Comparison of ENCODE assay signal across 9 cellular contexts in the genomic region with DNA sequence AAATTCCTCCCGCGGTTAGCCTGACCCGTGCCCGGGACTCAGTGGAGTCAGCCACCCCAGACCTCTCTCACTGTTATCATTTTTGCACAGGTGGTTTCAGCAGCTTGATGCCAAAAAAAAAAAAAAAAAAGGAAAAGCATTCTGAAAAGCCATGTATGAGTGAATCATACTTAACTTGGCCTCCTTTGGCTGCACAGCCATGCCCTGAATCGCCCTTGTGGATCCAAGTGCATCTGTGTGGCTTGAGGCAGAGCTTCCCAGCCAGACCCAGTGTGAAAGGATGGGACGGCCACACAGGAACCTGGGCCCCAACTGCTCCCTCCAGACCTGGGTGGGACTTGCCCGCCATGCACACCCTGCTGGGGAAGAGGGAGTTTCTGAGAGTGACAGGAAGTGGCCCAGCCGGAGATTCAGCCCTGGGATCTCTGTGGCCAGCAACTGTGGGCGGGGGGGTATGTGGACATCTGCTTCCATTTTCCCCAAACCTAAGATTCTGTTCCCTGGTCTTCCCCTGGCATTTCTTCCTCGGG. TPM values are rescaled to one million over a fixed set of nuclear protein-coding genes. Genes with fewer than 3 reads are reported as not detected.
DNase-seq lines count a peak whose midpoint lies in the region; ATAC-seq lines count a peak whose summit lies in the region.
"Had no signal": no experiment of that assay in that cellular context is flagged by ENCODE, and none has a peak within 500 bp of the region (broad histone marks: within the 10 kb centered on the region; RNA-seq: fewer than 3 reads in every experiment).

No MANE protein-coding gene starts in this region.

- H3K27me3 Mint-ChIP-seq in activated T-helper 17 cell treated with anti-CD3 and anti-CD28 coated beads, Interleukin-2, amount 50 U/mL, for 72 hours: no peaks in the 10 kb centered on the region

- H3K4me3 Mint-ChIP-seq in activated T-helper 17 cell treated with anti-CD3 and anti-CD28 coated beads, Interleukin-2, amount 50 U/mL, for 72 hours: no peak overlapping the region

- peaks cover 14% of the 10 kb centered on the region for H3K36me3 Mint-ChIP-seq in activated T-helper 17 cell treated with anti-CD3 and anti-CD28 coated beads, Interleukin-2, amount 50 U/mL, for 72 hours (ENCODE audit: low read depth)

- H3K9me3 Mint-ChIP-seq in activated T-helper 17 cell treated with anti-CD3 and anti-CD28 coated beads, Interleukin-2, amount 50 U/mL, for 72 hours: no peaks in the 10 kb centered on the region

- peaks cover 4% of the 10 kb centered on the region for H3K4me1 Mint-ChIP-seq in activated T-helper 17 cell treated with anti-CD3 and anti-CD28 coated beads, Interleukin-2, amount 50 U/mL, for 72 hours

- DNase-seq in AG08396 (ENCODE audit: low spot score) (peak; percentile 67), HK-2 (ENCODE audit: unreplicated experiment) (peak; percentile 69), kidney tubule cell (ENCODE audit: low spot score) (peak; percentile 90), NCI-H524 (lab: John Stamatoyannopoulos, UW) (no peak), NCI-H2107 treated with DMSO at 0.1 percent for 48 hours (lab: John Stamatoyannopoulos, UW; ENCODE audit: unreplicated experiment) (no peak)
- DNase-seq: SHP77 had no signal

- H3K27ac Mint-ChIP-seq in activated T-helper 17 cell treated with anti-CD3 and anti-CD28 coated beads, Interleukin-2, amount 50 U/mL, for 72 hours: peak overlapping the region; percentile 20

- no peak for ATAC-seq in activated T-helper 17 cell treated with anti-CD3 and anti-CD28 coated beads, Interleukin-2, amount 50 U/mL, for 72 hours (replicated peaks)
- ATAC-seq in GM19328 (IDR thresholded peaks at IDR 0.05; ENCODE audit: unreplicated experiment) (no peak), GM19324 (IDR thresholded peaks at IDR 0.05; ENCODE audit: low FRiP score, unreplicated experiment) (no peak)

RNA-seq across cellular contexts. Expression of gene YBEY, which starts 8.6 kb away (rescaled TPM):
- 10 to 100 TPM in 1 of 2 donors, 1 to 10 TPM in 1; 7.0 to 14.8 TPM for total RNA-seq in activated T-helper 17 cell treated with anti-CD3 and anti-CD28 coated beads, Interleukin-2, amount 50 U/mL, for 72 hours

RNA-seq across cellular contexts. Expression of gene MCM3AP, which starts 9.3 kb away (rescaled TPM):
- 100 to 1,000 TPM; 105 to 118 TPM for total RNA-seq in activated T-helper 17 cell treated with anti-CD3 and anti-CD28 coated beads, Interleukin-2, amount 50 U/mL, for 72 hours

RNA-seq across cellular contexts. Expression of gene C21orf58, which starts 29.0 kb away (rescaled TPM):
- 10 to 100 TPM; 21.4 to 24.3 TPM for total RNA-seq in activated T-helper 17 cell treated with anti-CD3 and anti-CD28 coated beads, Interleukin-2, amount 50 U/mL, for 72 hours

RNA-seq across cellular contexts. Expression of gene PCNT, which starts 29.2 kb away (rescaled TPM):
- 10 to 100 TPM; 44.8 to 70.9 TPM for total RNA-seq in activated T-helper 17 cell treated with anti-CD3 and anti-CD28 coated beads, Interleukin-2, amount 50 U/mL, for 72 hours

Comparison
In these comparisons a context has a peak if more than half of its experiments do, and no peak if none do; other contexts are left out.
1. DNase-seq: peak in AG08396 (single experiment), HK-2 (single experiment) and kidney tubule cell (single experiment); none in NCI-H524 (0 of 2) and NCI-H2107 treated with DMSO at 0.1 percent for 48 hours (single experiment).